Comparison of ENCODE assay signal across 1 cellular context in the genomic region with DNA sequence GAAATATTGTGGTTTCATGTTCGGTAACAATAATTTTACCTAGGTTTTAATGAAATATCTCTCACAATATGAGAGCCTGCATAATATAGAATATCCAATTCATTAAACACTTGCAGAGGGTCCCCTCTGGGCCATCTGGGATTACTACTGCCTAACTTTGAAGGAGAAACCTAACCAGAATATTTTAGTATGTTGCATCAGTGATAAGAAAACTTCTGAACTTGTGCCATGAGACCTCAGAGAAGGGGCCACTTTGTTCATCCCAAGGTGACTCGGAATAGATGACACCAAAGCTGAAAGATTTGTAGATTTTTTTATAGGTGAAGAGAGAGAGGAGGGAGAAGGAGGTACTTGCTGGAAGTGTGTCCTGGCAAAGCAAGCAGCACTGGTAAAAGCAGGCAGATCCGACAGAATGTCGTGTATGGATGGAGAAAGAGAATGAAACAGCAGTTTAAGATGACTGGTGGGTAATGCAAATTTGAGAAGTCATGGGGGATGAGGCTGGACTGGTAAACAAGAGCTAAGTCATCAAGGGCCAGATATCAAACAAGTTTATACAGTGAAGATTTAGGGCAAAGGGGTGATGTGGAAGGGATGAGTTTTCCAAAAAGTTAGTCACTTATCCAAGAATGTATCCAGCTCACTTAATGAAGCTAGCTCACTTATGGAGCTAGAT.
TF ChIP-seq lines count a peak whose summit lies in the region.

No MANE protein-coding gene starts in this region.

TF ChIP-seq in WTC11, 78 proteins besides CTCF, POLR2A, EP300 and RAD21 (continued from another document):
- TF ChIP-seq, protein P1, sequence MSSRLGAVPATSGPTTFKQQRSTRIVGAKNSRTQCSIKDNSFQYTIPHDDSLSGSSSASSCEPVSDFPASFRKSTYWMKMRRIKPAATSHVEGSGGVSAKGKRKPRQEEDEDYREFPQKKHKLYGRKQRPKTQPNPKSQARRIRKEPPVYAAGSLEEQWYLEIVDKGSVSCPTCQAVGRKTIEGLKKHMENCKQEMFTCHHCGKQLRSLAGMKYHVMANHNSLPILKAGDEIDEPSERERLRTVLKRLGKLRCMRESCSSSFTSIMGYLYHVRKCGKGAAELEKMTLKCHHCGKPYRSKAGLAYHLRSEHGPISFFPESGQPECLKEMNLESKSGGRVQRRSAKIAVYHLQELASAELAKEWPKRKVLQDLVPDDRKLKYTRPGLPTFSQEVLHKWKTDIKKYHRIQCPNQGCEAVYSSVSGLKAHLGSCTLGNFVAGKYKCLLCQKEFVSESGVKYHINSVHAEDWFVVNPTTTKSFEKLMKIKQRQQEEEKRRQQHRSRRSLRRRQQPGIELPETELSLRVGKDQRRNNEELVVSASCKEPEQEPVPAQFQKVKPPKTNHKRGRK (CRISPR knock-in tag; IDR thresholded peaks at IDR 0.05; ENCODE audit: borderline replicate concordance) = no peak
- TF ChIP-seq, protein P2, sequence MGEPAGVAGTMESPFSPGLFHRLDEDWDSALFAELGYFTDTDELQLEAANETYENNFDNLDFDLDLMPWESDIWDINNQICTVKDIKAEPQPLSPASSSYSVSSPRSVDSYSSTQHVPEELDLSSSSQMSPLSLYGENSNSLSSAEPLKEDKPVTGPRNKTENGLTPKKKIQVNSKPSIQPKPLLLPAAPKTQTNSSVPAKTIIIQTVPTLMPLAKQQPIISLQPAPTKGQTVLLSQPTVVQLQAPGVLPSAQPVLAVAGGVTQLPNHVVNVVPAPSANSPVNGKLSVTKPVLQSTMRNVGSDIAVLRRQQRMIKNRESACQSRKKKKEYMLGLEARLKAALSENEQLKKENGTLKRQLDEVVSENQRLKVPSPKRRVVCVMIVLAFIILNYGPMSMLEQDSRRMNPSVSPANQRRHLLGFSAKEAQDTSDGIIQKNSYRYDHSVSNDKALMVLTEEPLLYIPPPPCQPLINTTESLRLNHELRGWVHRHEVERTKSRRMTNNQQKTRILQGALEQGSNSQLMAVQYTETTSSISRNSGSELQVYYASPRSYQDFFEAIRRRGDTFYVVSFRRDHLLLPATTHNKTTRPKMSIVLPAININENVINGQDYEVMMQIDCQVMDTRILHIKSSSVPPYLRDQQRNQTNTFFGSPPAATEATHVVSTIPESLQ (CRISPR knock-in tag; IDR thresholded peaks at IDR 0.05) = no peak
- TF ChIP-seq, protein P3, sequence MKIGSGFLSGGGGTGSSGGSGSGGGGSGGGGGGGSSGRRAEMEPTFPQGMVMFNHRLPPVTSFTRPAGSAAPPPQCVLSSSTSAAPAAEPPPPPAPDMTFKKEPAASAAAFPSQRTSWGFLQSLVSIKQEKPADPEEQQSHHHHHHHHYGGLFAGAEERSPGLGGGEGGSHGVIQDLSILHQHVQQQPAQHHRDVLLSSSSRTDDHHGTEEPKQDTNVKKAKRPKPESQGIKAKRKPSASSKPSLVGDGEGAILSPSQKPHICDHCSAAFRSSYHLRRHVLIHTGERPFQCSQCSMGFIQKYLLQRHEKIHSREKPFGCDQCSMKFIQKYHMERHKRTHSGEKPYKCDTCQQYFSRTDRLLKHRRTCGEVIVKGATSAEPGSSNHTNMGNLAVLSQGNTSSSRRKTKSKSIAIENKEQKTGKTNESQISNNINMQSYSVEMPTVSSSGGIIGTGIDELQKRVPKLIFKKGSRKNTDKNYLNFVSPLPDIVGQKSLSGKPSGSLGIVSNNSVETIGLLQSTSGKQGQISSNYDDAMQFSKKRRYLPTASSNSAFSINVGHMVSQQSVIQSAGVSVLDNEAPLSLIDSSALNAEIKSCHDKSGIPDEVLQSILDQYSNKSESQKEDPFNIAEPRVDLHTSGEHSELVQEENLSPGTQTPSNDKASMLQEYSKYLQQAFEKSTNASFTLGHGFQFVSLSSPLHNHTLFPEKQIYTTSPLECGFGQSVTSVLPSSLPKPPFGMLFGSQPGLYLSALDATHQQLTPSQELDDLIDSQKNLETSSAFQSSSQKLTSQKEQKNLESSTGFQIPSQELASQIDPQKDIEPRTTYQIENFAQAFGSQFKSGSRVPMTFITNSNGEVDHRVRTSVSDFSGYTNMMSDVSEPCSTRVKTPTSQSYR (CRISPR knock-in tag; IDR thresholded peaks at IDR 0.05) = no peak
- TF ChIP-seq FOXP1 (CRISPR knock-in tag; IDR thresholded peaks at IDR 0.05; ENCODE audit: borderline replicate concordance) = no peak
- TF ChIP-seq, protein P4, sequence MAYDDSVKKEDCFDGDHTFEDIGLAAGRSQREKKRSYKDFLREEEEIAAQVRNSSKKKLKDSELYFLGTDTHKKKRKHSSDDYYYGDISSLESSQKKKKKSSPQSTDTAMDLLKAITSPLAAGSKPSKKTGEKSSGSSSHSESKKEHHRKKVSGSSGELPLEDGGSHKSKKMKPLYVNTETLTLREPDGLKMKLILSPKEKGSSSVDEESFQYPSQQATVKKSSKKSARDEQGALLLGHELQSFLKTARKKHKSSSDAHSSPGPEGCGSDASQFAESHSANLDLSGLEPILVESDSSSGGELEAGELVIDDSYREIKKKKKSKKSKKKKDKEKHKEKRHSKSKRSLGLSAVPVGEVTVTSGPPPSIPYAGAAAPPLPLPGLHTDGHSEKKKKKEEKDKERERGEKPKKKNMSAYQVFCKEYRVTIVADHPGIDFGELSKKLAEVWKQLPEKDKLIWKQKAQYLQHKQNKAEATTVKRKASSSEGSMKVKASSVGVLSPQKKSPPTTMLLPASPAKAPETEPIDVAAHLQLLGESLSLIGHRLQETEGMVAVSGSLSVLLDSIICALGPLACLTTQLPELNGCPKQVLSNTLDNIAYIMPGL (CRISPR knock-in tag; IDR thresholded peaks at IDR 0.05) = no peak
- TF ChIP-seq, protein P5, sequence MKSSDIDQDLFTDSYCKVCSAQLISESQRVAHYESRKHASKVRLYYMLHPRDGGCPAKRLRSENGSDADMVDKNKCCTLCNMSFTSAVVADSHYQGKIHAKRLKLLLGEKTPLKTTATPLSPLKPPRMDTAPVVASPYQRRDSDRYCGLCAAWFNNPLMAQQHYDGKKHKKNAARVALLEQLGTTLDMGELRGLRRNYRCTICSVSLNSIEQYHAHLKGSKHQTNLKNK (CRISPR knock-in tag; IDR thresholded peaks at IDR 0.05) = no peak
